In genomic region chr10:101182936-101183335, GRCh38 we compare ENCODE assay signal across 26 cellular contexts. TPM values are rescaled to one million over a fixed set of nuclear protein-coding genes. Genes with fewer than 3 reads are reported as not detected.
"Had no signal": no experiment of that assay in that cellular context is flagged by ENCODE, and none has a peak within 500 bp of the region (broad histone marks: within the 10 kb centered on the region; RNA-seq: fewer than 3 reads in every experiment).

No MANE protein-coding gene starts in this region.

- H3K27me3 ChIP-seq: cardiac muscle cell had no signal

- H3K36me3 Mint-ChIP-seq: IgD-negative memory B cell had no signal

- H3K4me1 Mint-ChIP-seq: activated naive CD8-positive, alpha-beta T cell treated with anti-CD3 and anti-CD28 coated beads, Interleukin-2, amount 50 U/mL, for 24 hours; IgD-negative memory B cell had no signal

- H3K36me3 ChIP-seq: brain microvascular endothelial cell, cardiac muscle cell had no signal

- H3K27ac ChIP-seq: brain microvascular endothelial cell, cardiac muscle cell had no signal

- H3K4me3 Mint-ChIP-seq: activated CD8-positive, alpha-beta T cell treated with anti-CD3 and anti-CD28 coated beads, Interleukin-2, amount 10 ng/mL, durations not matched to agents 7 days and 5 days; activated naive CD8-positive, alpha-beta T cell treated with anti-CD3 and anti-CD28 coated beads, Interleukin-2, amount 50 U/mL, for 24 hours; activated T-cell treated with anti-CD3 and anti-CD28 coated beads, Interleukin-2, amount 50 U/mL, for 24 hours; activated T-helper 1 cell treated with anti-CD3 and anti-CD28 coated beads, Interleukin-12 subunit alpha, Interleukin-12 subunit beta, Interleukin-2, Interleukin-4 antibody, amounts not matched to agents 30 ng/mL and 10 ng/mL and 1 ng/mL, durations not matched to agents 14 hours and 24 hours and 36 hours; IgD-negative memory B cell had no signal

- DNase-seq: activated CD4-positive, alpha-beta T cell treated with anti-CD3 and anti-CD28 coated beads, Interleukin-2, amount 50 U/mL, for 1 hour; activated CD4-positive, CD25-positive, alpha-beta regulatory T cell; activated CD8-positive, alpha-beta T cell treated with anti-CD3 and anti-CD28 coated beads, Interleukin-2, amount 10 ng/mL, durations not matched to agents 7 days and 5 days; activated effector memory CD4-positive, alpha-beta T cell treated with anti-CD3 and anti-CD28 coated beads, Interleukin-2, amount 50 U/mL, for 16 hours; activated naive CD4-positive, alpha-beta T cell treated with Interleukin-2 at 50 U/mL for 16 hours; activated naive CD8-positive, alpha-beta T cell treated with anti-CD3 and anti-CD28 coated beads, Interleukin-2, amount 50 U/mL, for 24 hours; activated T-cell treated with anti-CD3 and anti-CD28 coated beads, Interleukin-2, amount 50 U/mL, for 24 hours; amygdala; brain microvascular endothelial cell; KG1; NCI-H1436; NCI-H187; NCI-H2081 treated with DMSO at 0.1 percent for 48 hours; NCI-H524 treated with DMSO at 0.1 percent for 48 hours; NCI-H748 treated with DMSO at 0.1 percent for 48 hours; SIG-M5; T-helper 2 cell; T1000 had no signal

- H3K9me3 Mint-ChIP-seq: activated naive CD4-positive, alpha-beta T cell treated with anti-CD3 and anti-CD28 coated beads, Interleukin-2, amount 50 U/mL, for 72 hours; activated naive CD8-positive, alpha-beta T cell treated with anti-CD3 and anti-CD28 coated beads, Interleukin-2, amount 50 U/mL, for 24 hours; activated T-cell treated with anti-CD3 and anti-CD28 coated beads, Interleukin-2, amount 50 U/mL, for 24 hours; activated T-helper 1 cell treated with anti-CD3 and anti-CD28 coated beads, Interleukin-12 subunit alpha, Interleukin-12 subunit beta, Interleukin-2, Interleukin-4 antibody, amounts not matched to agents 30 ng/mL and 10 ng/mL and 1 ng/mL, durations not matched to agents 14 hours and 24 hours and 36 hours; IgD-negative memory B cell had no signal

- H3K27ac Mint-ChIP-seq: activated CD8-positive, alpha-beta T cell treated with anti-CD3 and anti-CD28 coated beads, Interleukin-2, amount 10 ng/mL, durations not matched to agents 7 days and 5 days; activated naive CD4-positive, alpha-beta T cell treated with anti-CD3 and anti-CD28 coated beads, Interleukin-2, amount 50 U/mL, for 72 hours; activated naive CD8-positive, alpha-beta T cell treated with anti-CD3 and anti-CD28 coated beads, Interleukin-2, amount 50 U/mL, for 24 hours; activated T-cell treated with anti-CD3 and anti-CD28 coated beads, Interleukin-2, amount 50 U/mL, for 24 hours; activated T-helper 1 cell treated with anti-CD3 and anti-CD28 coated beads, Interleukin-12 subunit alpha, Interleukin-12 subunit beta, Interleukin-2, Interleukin-4 antibody, amounts not matched to agents 30 ng/mL and 10 ng/mL and 1 ng/mL, durations not matched to agents 14 hours and 24 hours and 36 hours; IgD-negative memory B cell had no signal

- H3K4me3 ChIP-seq: cardiac muscle cell had no signal

- ATAC-seq: activated CD8-positive, alpha-beta T cell treated with anti-CD3 and anti-CD28 coated beads, Interleukin-2, amount 10 ng/mL, durations not matched to agents 7 days and 5 days; activated naive CD4-positive, alpha-beta T cell treated with anti-CD3 and anti-CD28 coated beads, Interleukin-2, amount 50 U/mL, for 72 hours; activated naive CD8-positive, alpha-beta T cell treated with anti-CD3 and anti-CD28 coated beads, Interleukin-2, amount 50 U/mL, for 24 hours had no signal

RNA-seq across cellular contexts. Expression of gene LBX1, which starts 46.3 kb away (rescaled TPM):
- total RNA-seq: activated CD8-positive, alpha-beta T cell treated with anti-CD3 and anti-CD28 coated beads, Interleukin-2, amount 10 ng/mL, durations not matched to agents 7 days and 5 days; activated naive CD4-positive, alpha-beta T cell treated with anti-CD3 and anti-CD28 coated beads, Interleukin-2, amount 50 U/mL, for 72 hours; activated T-helper 1 cell treated with anti-CD3 and anti-CD28 coated beads, Interleukin-12 subunit alpha, Interleukin-12 subunit beta, Interleukin-2, Interleukin-4 antibody, amounts not matched to agents 30 ng/mL and 10 ng/mL and 1 ng/mL, durations not matched to agents 14 hours and 24 hours and 36 hours; cardiac muscle cell; M059J; OCI-LY7; RPMI7951 had no signal
- polyA plus RNA-seq: cardiac muscle cell, IgD-negative memory B cell had no signal

RNA-seq across cellular contexts. Expression of gene TLX1, which starts 51.8 kb away (rescaled TPM):
- total RNA-seq: activated CD8-positive, alpha-beta T cell treated with anti-CD3 and anti-CD28 coated beads, Interleukin-2, amount 10 ng/mL, durations not matched to agents 7 days and 5 days; activated naive CD4-positive, alpha-beta T cell treated with anti-CD3 and anti-CD28 coated beads, Interleukin-2, amount 50 U/mL, for 72 hours; activated T-helper 1 cell treated with anti-CD3 and anti-CD28 coated beads, Interleukin-12 subunit alpha, Interleukin-12 subunit beta, Interleukin-2, Interleukin-4 antibody, amounts not matched to agents 30 ng/mL and 10 ng/mL and 1 ng/mL, durations not matched to agents 14 hours and 24 hours and 36 hours; LHCN-M2; M059J; OCI-LY7; RPMI7951 had no signal
- polyA plus RNA-seq: IgD-negative memory B cell had no signal
